ENCODE assay signal across 17 cellular contexts in the genomic region with DNA sequence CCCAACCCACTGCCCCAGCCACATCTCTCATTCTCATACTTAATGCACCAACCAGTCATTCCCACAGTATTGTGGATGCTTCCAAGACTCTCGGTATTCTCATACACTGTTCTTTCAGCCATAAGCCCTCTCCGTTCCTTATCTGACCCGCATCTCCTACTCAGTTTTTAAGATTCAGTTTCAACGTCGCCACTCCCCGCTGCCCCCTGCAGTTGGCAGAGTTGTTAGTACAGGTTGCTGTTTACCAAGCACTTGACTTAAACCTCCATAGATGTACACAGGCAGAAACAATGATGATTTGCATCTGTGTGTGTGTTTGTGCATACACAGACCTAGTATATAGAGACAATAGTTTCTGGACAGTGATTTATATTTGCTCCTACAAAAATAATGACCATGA. TPM values are rescaled to one million over a fixed set of nuclear protein-coding genes. Genes with fewer than 3 reads are reported as not detected.
DNase-seq lines count a peak whose midpoint lies in the region; ATAC-seq and TF ChIP-seq lines count a peak whose summit lies in the region.
"Had no signal": no experiment of that assay in that cellular context is flagged by ENCODE, and none has a peak within 500 bp of the region (broad histone marks: within the 10 kb centered on the region; RNA-seq: fewer than 3 reads in every experiment).

No MANE protein-coding gene starts in this region.

- H3K9ac ChIP-seq in Karpas-422 (ENCODE audit: low read length) (no peak overlapping the region), OCI-LY1 (ENCODE audit: low read length) (no peak overlapping the region)

- H3K4me2 ChIP-seq in Karpas-422 (ENCODE audit: low read depth, low read length, poor library complexity, severe bottlenecking) (no peak overlapping the region), OCI-LY1 (ENCODE audit: low read length) (no peak overlapping the region)

- TF ChIP-seq EP300 in upper lobe of left lung (IDR thresholded peaks at IDR 0.05), result no peak

- no peak for TF ChIP-seq POLR2A in upper lobe of left lung (IDR thresholded peaks at IDR 0.05)

- no peak for ATAC-seq in upper lobe of left lung (ENCODE audit: low FRiP score in 2 of 2)
- ATAC-seq: activated naive CD4-positive, alpha-beta T cell treated with anti-CD3 and anti-CD28 coated beads, Interleukin-2, amount 50 U/mL, for 72 hours; Right ventricle myocardium inferior had no signal

- no peaks in the 10 kb centered on the region for H3F3A ChIP-seq in OCI-LY1 (ENCODE audit: insufficient read depth, low read length)

- H3K4me3 ChIP-seq in Karpas-422 (ENCODE audit: low read length), result no peak overlapping the region
- H3K4me3 ChIP-seq in OCI-LY1 (ENCODE audit: low read depth, low read length, poor library complexity, severe bottlenecking), result no peak overlapping the region
- no peak overlapping the region for H3K4me3 ChIP-seq in upper lobe of left lung
- H3K4me3 ChIP-seq: breast epithelium, thyroid gland had no signal

- no peaks in the 10 kb centered on the region for H3K9me2 ChIP-seq in Karpas-422 (replicated peaks; ENCODE audit: insufficient read depth, low read length)
- no peaks in the 10 kb centered on the region for H3K9me2 ChIP-seq in OCI-LY1 (ENCODE audit: low read depth, low read length)

- 58 to 61% methylated on average over 6 of the region's 6 CpGs for WGBS in upper lobe of left lung, 2 donors

- H3K27me3 ChIP-seq in Karpas-422 (ENCODE audit: low read length) (no peaks in the 10 kb centered on the region), OCI-LY1 (ENCODE audit: insufficient read depth, low read length) (no peaks in the 10 kb centered on the region), upper lobe of left lung (no peaks in the 10 kb centered on the region)
- H3K27me3 ChIP-seq: breast epithelium, thyroid gland had no signal

- no peak overlapping the region for H2AFZ ChIP-seq in Karpas-422 (ENCODE audit: low read length)
- H2AFZ ChIP-seq in OCI-LY1 (ENCODE audit: low read length), result no peak overlapping the region

- TF ChIP-seq CTCF in OCI-LY1 (IDR thresholded peaks at IDR 0.05; ENCODE audit: low read length) (peak; percentile 39; the same call in 1 of the 2 replicates), upper lobe of left lung (IDR thresholded peaks at IDR 0.05) (no peak)

- H3K36me3 ChIP-seq in Karpas-422 (ENCODE audit: insufficient read depth, low read length) (no peaks in the 10 kb centered on the region), OCI-LY1 (ENCODE audit: insufficient read depth, low read length) (no peaks in the 10 kb centered on the region), upper lobe of left lung (no peaks in the 10 kb centered on the region)
- H3K36me3 ChIP-seq: breast epithelium, thyroid gland had no signal

- H3K79me2 ChIP-seq in Karpas-422 (ENCODE audit: low read length), result no peaks in the 10 kb centered on the region
- no peaks in the 10 kb centered on the region for H3K79me2 ChIP-seq in OCI-LY1 (ENCODE audit: insufficient read depth, low read length)

- DNase-seq in NCI-H2227 (lab: John Stamatoyannopoulos, UW; ENCODE audit: unreplicated experiment) (peak; percentile 9), NCI-H2227 treated with DMSO at 0.1 percent for 48 hours (lab: John Stamatoyannopoulos, UW) (no peak), Karpas-422 (peak; percentile 41), iPS-NIHi7 (ENCODE audit: extremely low spot score) (peak; percentile 28), islet precursor cell (no peak), GM19238 (ENCODE audit: insufficient read length, low spot score) (no peak), upper lobe of left lung (no peak)
- DNase-seq: Calu3; effector CD4-positive, alpha-beta T cell; T-helper 9 cell; thyroid gland had no signal

- no peaks in the 10 kb centered on the region for H3K4me1 ChIP-seq in Karpas-422 (ENCODE audit: low read length)
- H3K4me1 ChIP-seq in OCI-LY1 (ENCODE audit: insufficient read depth, low read length, severe bottlenecking), result no peaks in the 10 kb centered on the region
- peaks cover 0 to 6% (median 0%) of the 10 kb centered on the region in 4 donors for H3K4me1 ChIP-seq in upper lobe of left lung
- H3K4me1 ChIP-seq: breast epithelium had no signal

- no peaks in the 10 kb centered on the region for H4K20me1 ChIP-seq in Karpas-422 (ENCODE audit: insufficient read depth, low read depth, low read length)
- no peaks in the 10 kb centered on the region for H4K20me1 ChIP-seq in OCI-LY1 (ENCODE audit: insufficient read depth, low read length)

- no peak overlapping the region for H3K27ac ChIP-seq in Karpas-422 (ENCODE audit: low read length)
- H3K27ac ChIP-seq in OCI-LY1 (ENCODE audit: low read depth, low read length, poor library complexity, severe bottlenecking), result no peak overlapping the region
- H3K27ac ChIP-seq in upper lobe of left lung, result no peak overlapping the region
- H3K27ac ChIP-seq: breast epithelium, thyroid gland had no signal

- H3K9me3 ChIP-seq in Karpas-422 (ENCODE audit: low read length) (no peaks in the 10 kb centered on the region), OCI-LY1 (ENCODE audit: low read length) (no peaks in the 10 kb centered on the region), upper lobe of left lung (no peaks in the 10 kb centered on the region)
- H3K9me3 ChIP-seq: breast epithelium, thyroid gland had no signal

RNA-seq across cellular contexts. Expression of gene PAH, which starts 40.2 kb away (rescaled TPM):
- total RNA-seq in Karpas-422 (2014; rRNA removed; shearing (Covaris generic); ENCODE audit: low replicate concordance), result 0.19 and 0.61 TPM in 2 replicates
- 1 to 10 TPM in 1 of 6 donors, under 1 TPM in 1, not detected in 4; 0.89 to 1.2 TPM for total RNA-seq in upper lobe of left lung
- total RNA-seq: activated CD8-positive, alpha-beta memory T cell treated with anti-CD3 and anti-CD28 coated beads for 36 hours; fibroblast of villous mesenchyme; Right ventricle myocardium inferior had no signal

Comparison
In these comparisons a context has a peak if more than half of its experiments do, and no peak if none do; other contexts are left out.
1. DNase-seq: peak in NCI-H2227 (single experiment), Karpas-422 (single experiment) and iPS-NIHi7 (single experiment); none in NCI-H2227 treated with DMSO at 0.1 percent for 48 hours (single experiment), islet precursor cell (single experiment), GM19238 (single experiment) and upper lobe of left lung (0 of 2).